13 cellular contexts compared by ENCODE assay signal in the genomic region with DNA sequence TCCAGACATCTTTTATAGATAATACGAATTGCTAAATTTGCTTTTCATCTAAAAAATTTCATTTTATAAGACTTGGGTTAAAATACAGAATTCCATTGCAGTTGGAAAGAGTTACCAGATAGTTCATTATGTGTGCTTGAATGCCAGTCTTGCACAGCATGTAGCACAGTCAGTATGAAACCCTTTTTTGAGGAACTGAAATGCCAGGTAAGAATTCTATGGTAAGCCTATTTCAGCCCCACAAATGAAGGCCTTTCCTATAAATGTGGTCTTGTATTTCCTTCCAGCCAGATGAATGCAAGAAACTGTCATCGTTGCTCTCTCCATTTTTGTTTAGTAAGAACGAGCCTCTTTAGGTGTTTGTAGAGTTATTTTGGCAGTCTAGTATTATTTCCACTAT.
A peak's percentile ranks its signal among the peaks of the same experiment; 100 is the strongest.
DNase-seq lines count a peak whose midpoint lies in the region; ATAC-seq, FAIRE-seq and TF ChIP-seq lines count a peak whose summit lies in the region.
"Had no signal": no experiment of that assay in that cellular context is flagged by ENCODE, and none has a peak within 500 bp of the region (broad histone marks: within the 10 kb centered on the region; RNA-seq: fewer than 3 reads in every experiment).

No MANE protein-coding gene starts in this region.

- peak overlapping the region; percentile 47; the same call in 1 of the 2 replicates for H3K27ac ChIP-seq in MM.1S (ENCODE audit: low read length)
- H3K27ac ChIP-seq in pancreas = no peak overlapping the region
- H3K27ac ChIP-seq: tibial artery had no signal

- H3K4me1 ChIP-seq in MM.1S (ENCODE audit: low read length) (peaks cover 44% of the 10 kb centered on the region), pancreas (peaks cover 0 to 8% (median 0%) of the 10 kb centered on the region in 3 donors)

- H3K4me2 ChIP-seq in MM.1S (ENCODE audit: low read depth, low read length) = peak overlapping the region; percentile 20; the same call in 1 of the 2 replicates

- FAIRE-seq in pancreas (lab: Jason Lieb, UNC) = no peak

- H3K4me3 ChIP-seq in MM.1S (ENCODE audit: low read length) (no peak overlapping the region), pancreas (no peak overlapping the region)
- H3K4me3 ChIP-seq: tibial artery had no signal

- H3K9me2 ChIP-seq in MM.1S (replicated peaks; ENCODE audit: insufficient read depth, low read length) = no peaks in the 10 kb centered on the region

- peaks cover 14% of the 10 kb centered on the region for H3F3A ChIP-seq in MM.1S (ENCODE audit: insufficient read depth, low read length)

- H3K9ac ChIP-seq in MM.1S (ENCODE audit: low read length) = no peak overlapping the region

- no peaks in the 10 kb centered on the region for H3K9me3 ChIP-seq in MM.1S (replicated peaks; ENCODE audit: insufficient read depth, low read length)
- H3K9me3 ChIP-seq in pancreas = no peaks in the 10 kb centered on the region
- H3K9me3 ChIP-seq: tibial artery had no signal

- no peak overlapping the region for H2AFZ ChIP-seq in MM.1S (ENCODE audit: low read length)

- no peak for TF ChIP-seq CTCF in MM.1S (IDR thresholded peaks at IDR 0.05; ENCODE audit: low read length)
- TF ChIP-seq CTCF in pancreas (IDR thresholded peaks at IDR 0.05) = no peak

- peak; percentile 97 for ATAC-seq in GM18498 (IDR thresholded peaks at IDR 0.05; ENCODE audit: unreplicated experiment)
- peak; percentile 98 for ATAC-seq in GM19463 (IDR thresholded peaks at IDR 0.05; ENCODE audit: unreplicated experiment)
- ATAC-seq in HG02938 (IDR thresholded peaks at IDR 0.05; ENCODE audit: unreplicated experiment) = peak; percentile 98
- no peak for ATAC-seq in sciatic nerve
- no peak for ATAC-seq in activated CD4-positive, CD25-positive, alpha-beta regulatory T cell treated with anti-CD3 and anti-CD28 coated beads, Interleukin-2, amount 50 U/mL, for 24 hours
- ATAC-seq in pancreas = no peak
- ATAC-seq: natural killer cell treated with Interleukin-12 subunit alpha and Interleukin-12 subunit beta and Interleukin-15 and Interleukin-18, amount 100 ng/mL, for 72 hours had no signal

- intact Hi-C loops in sciatic nerve (cut with DNase I) = no loop called here
- intact Hi-C loops in pancreas (cut with DNase I) = no loop called here

- DNase-seq in MM.1S (peak; percentile 61), sciatic nerve (ENCODE audit: low spot score) (no peak), pancreas (no peak), NCI-H69 (lab: John Stamatoyannopoulos, UW) (no peak)
- DNase-seq: activated naive CD8-positive, alpha-beta T cell treated with anti-CD3 and anti-CD28 coated beads, Interleukin-2, amount 10 ng/mL, durations not matched to agents 7 days and 5 days; NCI-H1930; stimulated activated CD4-positive, alpha-beta T cell treated with anti-CD3 and anti-CD28 coated beads, Interleukin-1b, Interleukin-23, amount 100 ng/mL, for 48 hours; tibial artery had no signal

- 85 to 90% methylated on average over 3 of the region's 3 CpGs for WGBS in pancreas, 2 donors

- no peaks in the 10 kb centered on the region for H4K20me1 ChIP-seq in MM.1S (ENCODE audit: insufficient read depth, low read length)

- no peaks in the 10 kb centered on the region for H3K27me3 ChIP-seq in MM.1S (replicated peaks; ENCODE audit: insufficient read depth, low read length)
- no peaks in the 10 kb centered on the region for H3K27me3 ChIP-seq in pancreas
- H3K27me3 ChIP-seq: tibial artery had no signal

- peaks cover 50% of the 10 kb centered on the region for H3K79me2 ChIP-seq in MM.1S (ENCODE audit: low read length)

- H3K36me3 ChIP-seq in MM.1S (replicated peaks; ENCODE audit: insufficient read depth, low read length) = no peaks in the 10 kb centered on the region
- no peaks in the 10 kb centered on the region for H3K36me3 ChIP-seq in pancreas

Comparison
In these comparisons a context has a peak if more than half of its experiments do, and no peak if none do; other contexts are left out.
1. ATAC-seq: peak in GM18498 (single experiment), GM19463 (single experiment) and HG02938 (single experiment); none in sciatic nerve (single experiment), activated CD4-positive, CD25-positive, alpha-beta regulatory T cell treated with anti-CD3 and anti-CD28 coated beads, Interleukin-2, amount 50 U/mL, for 24 hours (0 of 2) and pancreas (0 of 4).